Comparison of ENCODE assay signal across 8 cellular contexts in the genomic region with DNA sequence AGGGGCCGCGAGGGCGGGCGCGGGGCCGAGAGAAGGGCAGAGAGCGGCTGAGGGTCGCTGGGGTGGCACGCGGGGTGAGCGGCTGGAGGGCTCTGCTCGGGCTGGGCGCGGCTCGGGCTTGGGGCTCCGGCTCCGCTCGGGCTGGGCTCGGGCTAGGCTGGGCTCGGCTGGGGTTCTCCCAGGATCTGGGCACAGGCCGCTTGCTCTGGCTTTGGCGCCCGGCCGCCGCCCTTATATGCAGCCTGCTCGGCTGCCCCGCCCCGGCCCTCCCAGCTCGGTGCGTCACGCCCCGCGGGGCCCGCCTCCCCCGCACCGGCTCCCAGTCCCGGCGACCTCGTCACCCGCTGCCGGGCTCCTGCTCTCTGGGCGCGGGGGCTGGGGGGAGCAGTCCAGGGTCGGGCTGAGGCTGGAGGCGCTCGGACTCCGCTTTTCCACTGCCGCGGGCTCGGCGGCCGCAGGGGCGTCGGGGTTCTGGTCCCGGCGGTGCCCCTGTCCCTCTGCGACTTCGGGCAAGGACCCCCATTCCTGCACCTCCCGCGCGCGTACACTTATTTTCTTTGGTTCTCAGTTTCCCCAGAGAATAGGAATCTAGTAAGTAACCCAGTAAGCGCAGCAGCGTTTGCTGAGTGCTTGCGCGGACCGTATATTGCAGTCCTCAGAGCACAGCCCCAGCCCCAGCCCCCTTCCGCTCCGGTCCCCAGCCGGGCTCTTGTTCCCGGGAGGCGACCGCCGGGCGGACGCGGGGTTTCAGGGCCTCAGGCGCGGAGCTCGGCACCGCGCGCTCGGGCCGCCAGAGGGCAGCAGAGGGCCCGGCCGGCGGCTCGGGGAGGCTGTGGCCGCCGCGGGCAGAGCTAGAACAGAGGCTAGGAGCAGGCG. TPM values are rescaled to one million over a fixed set of nuclear protein-coding genes. Genes with fewer than 3 reads are reported as not detected.
DNase-seq lines count a peak whose midpoint lies in the region; ATAC-seq lines count a peak whose summit lies in the region.

A gene with protein sequence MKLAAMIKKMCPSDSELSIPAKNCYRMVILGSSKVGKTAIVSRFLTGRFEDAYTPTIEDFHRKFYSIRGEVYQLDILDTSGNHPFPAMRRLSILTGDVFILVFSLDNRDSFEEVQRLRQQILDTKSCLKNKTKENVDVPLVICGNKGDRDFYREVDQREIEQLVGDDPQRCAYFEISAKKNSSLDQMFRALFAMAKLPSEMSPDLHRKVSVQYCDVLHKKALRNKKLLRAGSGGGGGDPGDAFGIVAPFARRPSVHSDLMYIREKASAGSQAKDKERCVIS (minus strand): TSS at position 207 of the 876 bp plus-strand sequence. CDS start 214 bp downstream, outside the sequence.

- CTCF ChIA-PET in activated CD8-positive, alpha-beta T cell treated with anti-CD3 and anti-CD28 coated beads, Interleukin-2, amount 10 ng/mL, durations not matched to agents 7 days and 5 days (lab: Charles Lee): interaction anchor here (0.5 to 3.9 kb wide), 51 partner anchors 9 to 542 kb away, joined by 3 to 81 read pairs (median 4); a partner anchor contains a TSS

- peaks cover 18% of the 10 kb centered on the region for H3K4me1 Mint-ChIP-seq in activated CD8-positive, alpha-beta T cell treated with anti-CD3 and anti-CD28 coated beads, Interleukin-2, amount 10 ng/mL, durations not matched to agents 7 days and 5 days (ENCODE audit: low read depth)
- peaks cover 8% of the 10 kb centered on the region for H3K4me1 Mint-ChIP-seq in memory B cell

- peaks cover 19% of the 10 kb centered on the region for H3K36me3 Mint-ChIP-seq in activated CD8-positive, alpha-beta T cell treated with anti-CD3 and anti-CD28 coated beads, Interleukin-2, amount 10 ng/mL, durations not matched to agents 7 days and 5 days (ENCODE audit: low read depth)
- peaks cover 3% of the 10 kb centered on the region for H3K36me3 Mint-ChIP-seq in memory B cell

- no peaks in the 10 kb centered on the region for H3K9me3 Mint-ChIP-seq in activated CD8-positive, alpha-beta T cell treated with anti-CD3 and anti-CD28 coated beads, Interleukin-2, amount 10 ng/mL, durations not matched to agents 7 days and 5 days (ENCODE audit: insufficient read depth)
- H3K9me3 Mint-ChIP-seq in memory B cell: no peaks in the 10 kb centered on the region

- ATAC-seq in HG03135 (IDR thresholded peaks at IDR 0.05; ENCODE audit: unreplicated experiment) (peak; percentile 55), memory B cell (ENCODE audit: low read depth) (peak; percentile 90)
- peak; percentile 87 for ATAC-seq in activated CD8-positive, alpha-beta T cell treated with anti-CD3 and anti-CD28 coated beads, Interleukin-2, amount 10 ng/mL, durations not matched to agents 7 days and 5 days

- H3K27ac Mint-ChIP-seq in activated CD8-positive, alpha-beta T cell treated with anti-CD3 and anti-CD28 coated beads, Interleukin-2, amount 10 ng/mL, durations not matched to agents 7 days and 5 days: no peak within 1 kb of the TSS
- peak within 1 kb of the TSS; percentile 33 for H3K27ac Mint-ChIP-seq in memory B cell

- H3K4me3 Mint-ChIP-seq in activated CD8-positive, alpha-beta T cell treated with anti-CD3 and anti-CD28 coated beads, Interleukin-2, amount 10 ng/mL, durations not matched to agents 7 days and 5 days: peak within 1 kb of the TSS; percentile 69
- peak within 1 kb of the TSS; percentile 93 for H3K4me3 Mint-ChIP-seq in memory B cell

- POLR2A ChIA-PET in activated CD8-positive, alpha-beta T cell treated with anti-CD3 and anti-CD28 coated beads, Interleukin-2, amount 10 ng/mL, durations not matched to agents 7 days and 5 days (lab: Charles Lee): interaction anchor here (1.3 kb wide), 1 partner anchor 146 kb away, joined by 4 read pairs; no protein-coding TSS in a partner anchor

- peak; percentile 74 to 86 for DNase-seq in NCI-H524 (lab: John Stamatoyannopoulos, UW)
- DNase-seq in NCI-H524 treated with DMSO at 0.1 percent for 48 hours (lab: John Stamatoyannopoulos, UW): no peak
- DNase-seq in NCI-H69 (lab: John Stamatoyannopoulos, UW): peak; percentile 84
- peak; percentile 84 for DNase-seq in activated CD8-positive, alpha-beta T cell treated with anti-CD3 and anti-CD28 coated beads, Interleukin-2, amount 10 ng/mL, durations not matched to agents 7 days and 5 days
- peak; percentile 68 for DNase-seq in effector CD8-positive, alpha-beta T cell (lab: John Stamatoyannopoulos, UW)
- peak; percentile 75 to 85 for DNase-seq in memory B cell (ENCODE audit: low spot score in 2 of 2)
- peak; percentile 59 for DNase-seq in stimulated activated CD8-positive, alpha-beta memory T cell treated with anti-CD3 and anti-CD28 coated beads, Interleukin-12 subunit alpha, Interleukin-12 subunit beta, amount 100 ng/mL, for 1 hour (ENCODE audit: low read depth)

- peaks cover 19% of the 10 kb centered on the region for H3K27me3 Mint-ChIP-seq in activated CD8-positive, alpha-beta T cell treated with anti-CD3 and anti-CD28 coated beads, Interleukin-2, amount 10 ng/mL, durations not matched to agents 7 days and 5 days (ENCODE audit: low read depth)
- peaks cover 6% of the 10 kb centered on the region for H3K27me3 Mint-ChIP-seq in memory B cell

RNA-seq across cellular contexts. Expression of the gene that starts here (rescaled TPM):
- total RNA-seq in activated CD8-positive, alpha-beta T cell treated with anti-CD3 and anti-CD28 coated beads, Interleukin-2, amount 10 ng/mL, durations not matched to agents 7 days and 5 days: under 1 TPM; 0.39 to 0.58 TPM

Comparison
In these comparisons a context has a peak if more than half of its experiments do, and no peak if none do; other contexts are left out.
1. Peak in DNase-seq and ATAC-seq in activated CD8-positive, alpha-beta T cell treated with anti-CD3 and anti-CD28 coated beads, Interleukin-2, amount 10 ng/mL, durations not matched to agents 7 days and 5 days; RNA of the gene not detected or under 1 TPM.